ENCODE assay signal across 10 cellular contexts in the genomic region with DNA sequence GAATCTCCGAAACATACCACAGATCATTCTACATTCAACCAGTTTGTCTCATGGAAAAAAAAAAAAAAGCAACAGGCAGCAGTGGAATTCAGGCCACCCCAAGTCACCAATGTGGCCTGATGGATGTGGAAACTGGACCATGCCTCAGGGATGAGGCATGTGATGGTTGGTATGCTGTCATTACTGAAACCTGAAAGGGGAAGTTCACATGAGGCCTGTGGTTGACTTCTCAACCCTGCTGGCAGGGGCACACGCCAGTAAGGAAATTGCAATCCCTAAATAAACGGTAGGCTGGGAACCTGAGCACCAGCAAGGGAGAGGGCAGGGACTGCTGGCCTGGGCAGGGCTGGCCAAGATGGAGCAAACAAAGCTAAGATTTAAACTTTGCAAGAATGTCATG.
DNase-seq lines count a peak whose midpoint lies in the region; ATAC-seq and TF ChIP-seq lines count a peak whose summit lies in the region.
"Had no signal": no experiment of that assay in that cellular context is flagged by ENCODE, and none has a peak within 500 bp of the region (broad histone marks: within the 10 kb centered on the region; RNA-seq: fewer than 3 reads in every experiment).

No MANE protein-coding gene starts in this region.

- no peak for TF ChIP-seq CTCF in NB4 (IDR thresholded peaks at IDR 0.05; ENCODE audit: low read depth, low read length)
- no peak for TF ChIP-seq CTCF in heart right ventricle (IDR thresholded peaks at IDR 0.05)
- no peak for TF ChIP-seq CTCF in spleen (IDR thresholded peaks at IDR 0.05 in 8 of 11, conservative IDR thresholded peaks at IDR 0.05 in 3 of 11)

- H3K9me3 ChIP-seq in heart right ventricle (peaks cover 0 to 27% (median 2%) of the 10 kb centered on the region in 11 donors), spleen (peaks cover 0 to 18% (median 12%) of the 10 kb centered on the region in 8 donors)

- 54 to 81% methylated on average over 3 of the region's 3 CpGs for WGBS in heart right ventricle, 2 donors
- 9 to 34% (median 20%) methylated on average over 3 of the region's 3 CpGs for WGBS in spleen, 5 donors

- peaks cover 0 to 8% (median 0%) of the 10 kb centered on the region in 9 donors for H3K4me1 ChIP-seq in heart right ventricle
- H3K4me1 ChIP-seq in spleen, result peaks cover 0 to 10% (median 0%) of the 10 kb centered on the region in 6 donors

- no peak overlapping the region for H3K4me3 ChIP-seq in NB4 (ENCODE audit: low read depth, low read length)
- no peak overlapping the region for H3K4me3 ChIP-seq in heart right ventricle
- H3K4me3 ChIP-seq in spleen, result no peak overlapping the region

- intact Hi-C loops in heart right ventricle (cut with DNase I), result no loop called here
- intact Hi-C loops in spleen (cut with DNase I; ENCODE audit: low total_unique reads), result no loop called here

- TF ChIP-seq POLR2A in NB4 (IDR thresholded peaks at IDR 0.05; ENCODE audit: extremely low read depth, insufficient read length) (no peak), spleen (IDR thresholded peaks at IDR 0.05) (no peak)

- ATAC-seq in GM21423 (IDR thresholded peaks at IDR 0.05; ENCODE audit: unreplicated experiment), result peak; percentile 81
- peak in 6 of 8 donors; percentile 39 to 82 (median 50) for ATAC-seq in heart right ventricle

- DNase-seq in AML-193 (lab: John Stamatoyannopoulos, UW), result peak; percentile 97 to 98
- DNase-seq in NB4 (ENCODE audit: low read depth), result peak; percentile 90
- no peak for DNase-seq in heart right ventricle
- DNase-seq in NCI-H524 treated with DMSO at 0.1 percent for 48 hours (lab: John Stamatoyannopoulos, UW), result no peak
- DNase-seq in spleen, result no peak
- no peak for DNase-seq in NCI-H2171 treated with DMSO at 0.1 percent for 48 hours (lab: John Stamatoyannopoulos, UW)
- DNase-seq in SHP77 (lab: John Stamatoyannopoulos, UW), result no peak
- DNase-seq: Calu3, SW 1271 had no signal

- H3K27me3 ChIP-seq in heart right ventricle, result no peaks in the 10 kb centered on the region
- no peaks in the 10 kb centered on the region for H3K27me3 ChIP-seq in spleen (replicated peaks in 1 of 7)

- H3K27ac ChIP-seq in heart right ventricle (no peak overlapping the region), spleen (no peak overlapping the region)

- H3K36me3 ChIP-seq in heart right ventricle, result no peaks in the 10 kb centered on the region
- H3K36me3 ChIP-seq in spleen, result no peaks in the 10 kb centered on the region

Comparison
In these comparisons a context has a peak if more than half of its experiments do, and no peak if none do; other contexts are left out.
1. DNase-seq: peak in AML-193 (2 of 2) and NB4 (single experiment); none in heart right ventricle (0 of 2), NCI-H524 treated with DMSO at 0.1 percent for 48 hours (single experiment), spleen (single experiment), NCI-H2171 treated with DMSO at 0.1 percent for 48 hours (single experiment) and SHP77 (0 of 2).